Comparison of ENCODE assay signal across 25 cellular contexts in the genomic region with DNA sequence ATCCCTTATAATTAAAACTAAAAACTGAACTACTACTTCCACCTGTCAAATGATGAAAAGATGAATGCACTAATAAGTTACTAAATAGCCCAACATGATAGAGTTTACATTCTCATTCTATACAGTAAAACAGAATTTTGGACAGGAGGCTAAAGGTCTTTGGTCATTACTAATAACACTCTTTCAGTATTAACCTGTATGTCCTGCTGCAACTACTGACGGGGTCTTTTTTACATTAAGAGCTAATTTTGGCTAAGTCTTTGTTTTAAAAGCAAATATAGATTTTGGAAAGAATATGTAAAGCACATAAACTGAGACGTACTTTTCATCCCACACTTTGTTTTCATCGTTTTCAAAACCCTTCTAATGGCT.
"Had no signal": no experiment of that assay in that cellular context is flagged by ENCODE, and none has a peak within 500 bp of the region (broad histone marks: within the 10 kb centered on the region; RNA-seq: fewer than 3 reads in every experiment).

No MANE protein-coding gene starts in this region.

- H3K4me3 Mint-ChIP-seq: dendritic cell treated with granulocyte-macrophage colony-stimulating factor and Interleukin-4, amounts not matched to agents 40 ng/mL and 50 ng/mL, for 4 days; immature natural killer cell; memory B cell; natural killer cell; stimulated activated effector memory CD8-positive, alpha-beta T cell treated with anti-CD3 and anti-CD28 coated beads, Interleukin-12 subunit alpha, Interleukin-12 subunit beta, amount 100 ng/mL, for 72 hours had no signal

- H3K4me1 ChIP-seq: psoas muscle had no signal

- DNase-seq: effector CD8-positive, alpha-beta T cell; foreskin keratinocyte; glutamatergic neuron; heart right ventricle; hippocampal formation; immature natural killer cell; lower lobe of right lung; natural killer cell; nucleus accumbens; ovary; posterior cingulate gyrus; psoas muscle; sigmoid colon; stimulated activated CD4-positive, alpha-beta T cell treated with anti-CD3 and anti-CD28 coated beads, Interleukin-2, amount 100 ng/mL, for 24 hours; stimulated activated CD4-positive, alpha-beta T cell treated with anti-CD3 and anti-CD28 coated beads, Interleukin-4, amount 100 ng/mL, for 24 hours; stimulated activated naive CD4-positive, alpha-beta T cell treated with Interleukin-2 at 50 U/mL for 16 hours; stomach; thyroid gland; trophoblast cell had no signal

- FAIRE-seq: colon had no signal

- H3K36me3 Mint-ChIP-seq: immature natural killer cell; memory B cell; natural killer cell; stimulated activated effector memory CD8-positive, alpha-beta T cell treated with anti-CD3 and anti-CD28 coated beads, Interleukin-12 subunit alpha, Interleukin-12 subunit beta, amount 100 ng/mL, for 72 hours had no signal

- H3K27me3 ChIP-seq: foreskin keratinocyte, ovary, thyroid gland had no signal

- H3K9me3 Mint-ChIP-seq: dendritic cell treated with granulocyte-macrophage colony-stimulating factor and Interleukin-4, amounts not matched to agents 40 ng/mL and 50 ng/mL, for 4 days; memory B cell; stimulated activated effector memory CD8-positive, alpha-beta T cell treated with anti-CD3 and anti-CD28 coated beads, Interleukin-12 subunit alpha, Interleukin-12 subunit beta, amount 100 ng/mL, for 72 hours had no signal

- H3K27ac Mint-ChIP-seq: dendritic cell treated with granulocyte-macrophage colony-stimulating factor and Interleukin-4, amounts not matched to agents 40 ng/mL and 50 ng/mL, for 4 days; immature natural killer cell; memory B cell; natural killer cell; stimulated activated effector memory CD8-positive, alpha-beta T cell treated with anti-CD3 and anti-CD28 coated beads, Interleukin-12 subunit alpha, Interleukin-12 subunit beta, amount 100 ng/mL, for 72 hours had no signal

- H3K4me3 ChIP-seq: gastroesophageal sphincter, ovary, sigmoid colon, thyroid gland had no signal

- H3K9me3 ChIP-seq: esophagus muscularis mucosa, gastroesophageal sphincter, heart right ventricle, lower lobe of right lung, ovary, psoas muscle, sigmoid colon, stomach, thyroid gland had no signal

- H3K36me3 ChIP-seq: esophagus muscularis mucosa, gastroesophageal sphincter, heart right ventricle, lower lobe of right lung, ovary, sigmoid colon, stomach, thyroid gland had no signal

- H3K27ac ChIP-seq: esophagus muscularis mucosa, foreskin keratinocyte, gastroesophageal sphincter, lower lobe of right lung, ovary, psoas muscle, sigmoid colon, stomach, thyroid gland had no signal
